ENCODE assay signal across 8 cellular contexts in the genomic region with DNA sequence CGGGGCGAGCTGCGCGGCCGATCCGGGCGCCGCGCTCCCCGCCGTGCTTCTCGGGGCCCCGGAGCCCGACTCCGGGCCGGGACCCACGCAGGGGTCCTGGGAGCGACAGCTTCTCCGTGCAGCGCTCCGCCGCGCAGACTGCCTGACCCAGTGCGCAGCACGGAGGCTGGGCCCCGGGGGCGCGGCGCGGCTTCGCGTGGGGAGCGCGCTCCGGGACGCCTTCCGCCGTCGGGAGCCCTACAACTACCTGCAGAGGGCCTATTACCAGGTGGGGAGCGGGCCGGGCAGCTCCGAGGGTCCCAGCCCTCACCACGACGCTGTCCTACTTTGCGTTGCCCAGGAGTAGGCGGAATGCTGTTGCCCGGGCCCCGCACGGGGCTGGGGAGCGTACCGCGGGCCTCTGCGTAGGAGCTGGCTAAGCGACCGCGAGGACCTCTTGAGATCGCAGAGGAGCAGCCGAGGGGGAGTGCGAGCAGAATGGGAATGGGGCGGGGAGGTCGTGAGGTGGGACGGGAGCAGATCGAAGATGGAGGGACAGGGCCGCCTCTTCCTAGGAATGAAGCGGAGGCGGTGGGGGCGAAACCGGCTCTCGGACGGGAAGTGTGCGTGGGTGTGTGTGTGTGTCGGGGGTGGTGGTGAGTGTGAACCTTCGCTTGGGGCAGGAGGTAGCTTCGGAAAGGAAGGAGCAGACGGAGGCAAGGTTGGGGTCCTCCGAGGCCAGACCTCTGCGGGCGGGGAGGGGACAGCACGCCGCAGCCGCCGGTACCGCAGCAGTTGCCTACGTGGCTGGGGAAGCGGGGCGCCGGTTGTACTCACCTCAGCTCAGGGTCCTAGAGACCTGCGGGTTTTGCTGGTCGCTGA. TPM values are rescaled to one million over a fixed set of nuclear protein-coding genes. Genes with fewer than 3 reads are reported as not detected.
DNase-seq lines count a peak whose midpoint lies in the region; ATAC-seq, FAIRE-seq and TF ChIP-seq lines count a peak whose summit lies in the region.

No MANE protein-coding gene starts in this region.

- peaks cover 12% of the 10 kb centered on the region for H3K27me3 ChIP-seq in gastroesophageal sphincter

- TF ChIP-seq POLR2A in GM12891 (IDR thresholded peaks at IDR 0.05; ENCODE audit: low read depth, low read length) (no peak), gastroesophageal sphincter (IDR thresholded peaks at IDR 0.05) (peak; percentile 8 to 9)

- peak; percentile 78 for FAIRE-seq in GM12891 (lab: Jason Lieb, UNC)

- no peaks in the 10 kb centered on the region for H3K27me3 Mint-ChIP-seq in osteocyte (ENCODE audit: unreplicated experiment)

- H3K9me3 Mint-ChIP-seq in osteocyte (ENCODE audit: unreplicated experiment): no peaks in the 10 kb centered on the region

- TF ChIP-seq EP300 in gastroesophageal sphincter (IDR thresholded peaks at IDR 0.05): no peak

- H3K4me1 Mint-ChIP-seq in osteocyte (ENCODE audit: unreplicated experiment): peaks cover 32% of the 10 kb centered on the region

- peak overlapping the region; percentile 98 for H3K27ac Mint-ChIP-seq in osteocyte (ENCODE audit: unreplicated experiment)

- peak overlapping the region; percentile 60 to 87 for H3K4me3 ChIP-seq in gastroesophageal sphincter

- H3K9me3 ChIP-seq in gastroesophageal sphincter: no peaks in the 10 kb centered on the region

- peak overlapping the region; percentile 97 for H3K4me3 Mint-ChIP-seq in osteocyte (ENCODE audit: unreplicated experiment)

- H3K27ac ChIP-seq in gastroesophageal sphincter: peak overlapping the region; percentile 39 to 91 (median 87)

- peaks cover 0 to 55% (median 33%) of the 10 kb centered on the region in 3 donors for H3K4me1 ChIP-seq in gastroesophageal sphincter

- DNase-seq in GM12891 (ENCODE audit: insufficient read length, low spot score): no peak
- DNase-seq in NCI-H69 (lab: John Stamatoyannopoulos, UW): peak; percentile 65
- peak; percentile 26 for DNase-seq in activated gamma-delta T cell treated with Interleukin-2 at 50 U/mL for 16 hours
- peak; percentile 85 for DNase-seq in osteocyte (ENCODE audit: extremely low spot score, unreplicated experiment)

- peaks cover 16% of the 10 kb centered on the region for H3K36me3 Mint-ChIP-seq in osteocyte (ENCODE audit: unreplicated experiment)

- 2% methylated on average over 15 of the region's 89 CpGs; no CpG with 5 or more reads in 1 of the 2 donors for WGBS in gastroesophageal sphincter (ENCODE audit: low coverage in 1 of 2), 2 donors

- H3K36me3 ChIP-seq in gastroesophageal sphincter: peaks cover 0 to 40% of the 10 kb centered on the region in 2 donors

- peak in 1 of 4 experiments; percentile 0 for TF ChIP-seq CTCF in gastroesophageal sphincter (IDR thresholded peaks at IDR 0.05)
- no peak for TF ChIP-seq CTCF in osteocyte (IDR thresholded peaks at IDR 0.05)

- peak; percentile 29 for ATAC-seq in gastroesophageal sphincter
- no peak for ATAC-seq in HG03565 (IDR thresholded peaks at IDR 0.05; ENCODE audit: unreplicated experiment)
- ATAC-seq in HG03439 (IDR thresholded peaks at IDR 0.05; ENCODE audit: unreplicated experiment): no peak
- no peak for ATAC-seq in HG03045 (IDR thresholded peaks at IDR 0.05; ENCODE audit: unreplicated experiment)

TF ChIP-seq in GM12891, 5 proteins besides CTCF, POLR2A, EP300 and RAD21:
- TF ChIP-seq SPI1 (IDR thresholded peaks at IDR 0.05; ENCODE audit: low read depth, low read length) (peak; percentile 26; the same call in 1 of the 2 replicates), POLR2AphosphoS5 (IDR thresholded peaks at IDR 0.05; ENCODE audit: low read depth, low read length) (no peak)

RNA-seq across cellular contexts. Expression of gene P3H3, which starts 0.7 kb away (rescaled TPM):
- polyA plus RNA-seq in GM12891 (2012; ENCODE audit: low read depth, missing spikeins): 0.63 TPM
- total RNA-seq in gastroesophageal sphincter: 10 to 100 TPM; 17.3 to 28.3 (median 23.0) TPM
- 86.5 and 90.8 TPM in 2 replicates for total RNA-seq in osteocyte

RNA-seq across cellular contexts. Expression of gene GPR162, which starts 7.3 kb away (rescaled TPM):
- 0.18 TPM for polyA plus RNA-seq in GM12891 (2012; ENCODE audit: low read depth, missing spikeins)
- 1 to 10 TPM; 3.7 to 9.7 (median 3.9) TPM for total RNA-seq in gastroesophageal sphincter
- 11.5 and 12.0 TPM in 2 replicates for total RNA-seq in osteocyte

RNA-seq across cellular contexts. Expression of gene GNB3, which starts 11.8 kb away (rescaled TPM):
- 1.3 TPM for polyA plus RNA-seq in GM12891 (2012; ENCODE audit: low read depth, missing spikeins)
- total RNA-seq in gastroesophageal sphincter (1 to 10 TPM in 3 of 4 donors, under 1 TPM in 1; 0.45 to 1.8 (median 1.3) TPM), osteocyte (8.3 and 10.6 TPM in 2 replicates)

RNA-seq across cellular contexts. Expression of gene CDCA3, which starts 22.2 kb away (rescaled TPM):
- polyA plus RNA-seq in GM12891 (2012; ENCODE audit: low read depth, missing spikeins): 45.0 TPM
- total RNA-seq in gastroesophageal sphincter (1 to 10 TPM; 1.1 to 5.9 (median 1.4) TPM), osteocyte (8.0 and 9.2 TPM in 2 replicates)

RNA-seq across cellular contexts. Expression of gene USP5, which starts 23.0 kb away (rescaled TPM):
- 53.3 TPM for polyA plus RNA-seq in GM12891 (2012; ENCODE audit: low read depth, missing spikeins)
- total RNA-seq in gastroesophageal sphincter (10 to 100 TPM; 43.4 to 70.9 (median 65.0) TPM), osteocyte (113 and 114 TPM in 2 replicates)
